Comparison of ENCODE assay signal across 38 cellular contexts in genomic region chr13:27313742-27314141, GRCh38.
"Had no signal": no experiment of that assay in that cellular context is flagged by ENCODE, and none has a peak within 500 bp of the region (broad histone marks: within the 10 kb centered on the region; RNA-seq: fewer than 3 reads in every experiment).

No MANE protein-coding gene starts in this region.

- H3K27me3 Mint-ChIP-seq: activated naive CD8-positive, alpha-beta T cell treated with anti-CD3 and anti-CD28 coated beads for 36 hours had no signal

- H3K4me3 Mint-ChIP-seq: activated naive CD4-positive, alpha-beta T cell treated with anti-CD3 and anti-CD28 coated beads for 36 hours; activated naive CD4-positive, alpha-beta T cell treated with anti-CD3 and anti-CD28 coated beads, Interleukin-2, amount 10 ng/mL, durations not matched to agents 7 days and 5 days; activated naive CD4-positive, alpha-beta T cell treated with anti-CD3 and anti-CD28 coated beads, Interleukin-2, amount 50 U/mL, for 24 hours; activated naive CD8-positive, alpha-beta T cell; activated naive CD8-positive, alpha-beta T cell treated with anti-CD3 and anti-CD28 coated beads for 36 hours; activated naive CD8-positive, alpha-beta T cell treated with anti-CD3 and anti-CD28 coated beads, Interleukin-2, amount 10 ng/mL, durations not matched to agents 7 days and 5 days; activated naive CD8-positive, alpha-beta T cell treated with anti-CD3 and anti-CD28 coated beads, Interleukin-2, amount 50 U/mL, for 24 hours; activated T-cell treated with anti-CD3 and anti-CD28 coated beads, Interleukin-2, amount 50 U/mL, for 24 hours; activated T-cell treated with anti-CD3 and anti-CD28 coated beads, Interleukin-2, amount 50 U/mL, for 4 hours; activated T-cell treated with anti-CD3 and anti-CD28 coated beads, Interleukin-2, amount 50 U/mL, for 72 hours; activated T-helper 1 cell treated with anti-CD3 and anti-CD28 coated beads, Interleukin-12 subunit alpha, Interleukin-12 subunit beta, Interleukin-2, Interleukin-4 antibody, amounts not matched to agents 30 ng/mL and 10 ng/mL and 1 ng/mL, durations not matched to agents 14 hours and 24 hours and 36 hours; activated T-helper 17 cell treated with anti-CD3 and anti-CD28 coated beads, Interleukin-2, amount 50 U/mL, for 72 hours; brain; central memory CD8-positive, alpha-beta T cell had no signal

- H3K4me1 ChIP-seq: adrenal gland, ascending aorta, body of pancreas, breast epithelium had no signal

- ATAC-seq: activated naive CD4-positive, alpha-beta T cell treated with anti-CD3 and anti-CD28 coated beads, Interleukin-2, amount 50 U/mL, for 72 hours; activated naive CD8-positive, alpha-beta T cell treated with anti-CD3 and anti-CD28 coated beads, Interleukin-2, amount 50 U/mL, for 24 hours; activated T-cell treated with anti-CD3 and anti-CD28 coated beads, Interleukin-2, amount 50 U/mL, for 4 hours; activated T-cell treated with anti-CD3 and anti-CD28 coated beads, Interleukin-2, amount 50 U/mL, for 72 hours; activated T-helper 17 cell treated with anti-CD3 and anti-CD28 coated beads, Interleukin-2, amount 50 U/mL, for 72 hours; body of pancreas had no signal

- H3K36me3 Mint-ChIP-seq: activated naive CD4-positive, alpha-beta T cell treated with anti-CD3 and anti-CD28 coated beads, Interleukin-2, amount 10 ng/mL, durations not matched to agents 7 days and 5 days; activated naive CD4-positive, alpha-beta T cell treated with anti-CD3 and anti-CD28 coated beads, Interleukin-2, amount 50 U/mL, for 24 hours; activated naive CD4-positive, alpha-beta T cell treated with anti-CD3 and anti-CD28 coated beads, Interleukin-2, amount 50 U/mL, for 72 hours; activated naive CD8-positive, alpha-beta T cell; activated naive CD8-positive, alpha-beta T cell treated with anti-CD3 and anti-CD28 coated beads for 36 hours; activated naive CD8-positive, alpha-beta T cell treated with anti-CD3 and anti-CD28 coated beads, Interleukin-2, amount 10 ng/mL, durations not matched to agents 7 days and 5 days; brain had no signal

- DNase-seq: activated effector memory CD4-positive, alpha-beta T cell treated with anti-CD3 and anti-CD28 coated beads, Interleukin-2, amount 50 U/mL, for 16 hours; activated effector memory CD4-positive, alpha-beta T cell treated with Interleukin-2 at 50 U/mL for 16 hours; activated gamma-delta T cell; activated gamma-delta T cell treated with Interleukin-2 at 50 U/mL for 16 hours; activated naive CD4-positive, alpha-beta T cell; activated naive CD4-positive, alpha-beta T cell treated with anti-CD3 and anti-CD28 coated beads for 36 hours; activated naive CD4-positive, alpha-beta T cell treated with anti-CD3 and anti-CD28 coated beads, Interleukin-2, amount 10 ng/mL, durations not matched to agents 7 days and 5 days; activated naive CD4-positive, alpha-beta T cell treated with anti-CD3 and anti-CD28 coated beads, Interleukin-2, amount 50 U/mL, for 16 hours; activated naive CD4-positive, alpha-beta T cell treated with Interleukin-2 at 50 U/mL for 16 hours; activated naive CD8-positive, alpha-beta T cell treated with anti-CD3 and anti-CD28 coated beads for 36 hours; activated naive CD8-positive, alpha-beta T cell treated with anti-CD3 and anti-CD28 coated beads, Interleukin-2, amount 10 ng/mL, durations not matched to agents 7 days and 5 days; activated naive CD8-positive, alpha-beta T cell treated with anti-CD3 and anti-CD28 coated beads, Interleukin-2, amount 50 U/mL, for 24 hours; activated T-cell treated with anti-CD3 and anti-CD28 coated beads, Interleukin-2, amount 50 U/mL, for 1 hour; activated T-cell treated with anti-CD3 and anti-CD28 coated beads, Interleukin-2, amount 50 U/mL, for 24 hours; activated T-cell treated with anti-CD3 and anti-CD28 coated beads, Interleukin-2, amount 50 U/mL, for 4 hours; activated T-cell treated with anti-CD3 and anti-CD28 coated beads, Interleukin-2, amount 50 U/mL, for 48 hours; activated T-cell treated with anti-CD3 and anti-CD28 coated beads, Interleukin-2, amount 50 U/mL, for 72 hours; adrenal gland; amniotic stem cell; amygdala; anterior cingulate cortex; aorta; body of pancreas; brain microvascular endothelial cell; caudate nucleus; central memory CD4-positive, alpha-beta T cell; cerebellar nuclear complex had no signal

- H3K9me3 Mint-ChIP-seq: activated naive CD4-positive, alpha-beta T cell treated with anti-CD3 and anti-CD28 coated beads for 36 hours; activated naive CD4-positive, alpha-beta T cell treated with anti-CD3 and anti-CD28 coated beads, Interleukin-2, amount 10 ng/mL, durations not matched to agents 7 days and 5 days; activated naive CD4-positive, alpha-beta T cell treated with anti-CD3 and anti-CD28 coated beads, Interleukin-2, amount 50 U/mL, for 24 hours; activated naive CD4-positive, alpha-beta T cell treated with anti-CD3 and anti-CD28 coated beads, Interleukin-2, amount 50 U/mL, for 72 hours; activated naive CD8-positive, alpha-beta T cell treated with anti-CD3 and anti-CD28 coated beads for 36 hours; activated naive CD8-positive, alpha-beta T cell treated with anti-CD3 and anti-CD28 coated beads, Interleukin-2, amount 10 ng/mL, durations not matched to agents 7 days and 5 days; activated naive CD8-positive, alpha-beta T cell treated with anti-CD3 and anti-CD28 coated beads, Interleukin-2, amount 50 U/mL, for 24 hours; activated T-cell treated with anti-CD3 and anti-CD28 coated beads, Interleukin-2, amount 50 U/mL, for 24 hours; activated T-cell treated with anti-CD3 and anti-CD28 coated beads, Interleukin-2, amount 50 U/mL, for 4 hours; activated T-cell treated with anti-CD3 and anti-CD28 coated beads, Interleukin-2, amount 50 U/mL, for 72 hours; activated T-helper 1 cell treated with anti-CD3 and anti-CD28 coated beads, Interleukin-12 subunit alpha, Interleukin-12 subunit beta, Interleukin-2, Interleukin-4 antibody, amounts not matched to agents 30 ng/mL and 10 ng/mL and 1 ng/mL, durations not matched to agents 14 hours and 24 hours and 36 hours; activated T-helper 17 cell treated with anti-CD3 and anti-CD28 coated beads, Interleukin-2, amount 50 U/mL, for 72 hours; activated T-helper 2 cell treated with anti-CD3 and anti-CD28 coated beads, Interferon-gamma antibody, Interleukin-2, Interleukin-4, amounts not matched to agents 10 μg/mL and 5 μg/mL and 100 μg/mL, durations not matched to agents 14 hours and 24 hours and 36 hours; brain; central memory CD8-positive, alpha-beta T cell had no signal

- H3K36me3 ChIP-seq: adrenal gland, ascending aorta, brain microvascular endothelial cell, breast epithelium, cardiac muscle cell had no signal

- H3K27me3 ChIP-seq: ascending aorta, body of pancreas had no signal

- H3K4me1 Mint-ChIP-seq: activated naive CD8-positive, alpha-beta T cell treated with anti-CD3 and anti-CD28 coated beads, Interleukin-2, amount 50 U/mL, for 24 hours; activated T-helper 17 cell treated with anti-CD3 and anti-CD28 coated beads, Interleukin-2, amount 50 U/mL, for 72 hours; brain had no signal

- H3K4me3 ChIP-seq: adrenal gland, ascending aorta, body of pancreas, breast epithelium, cardiac muscle cell had no signal

- H3K27ac ChIP-seq: adrenal gland, ascending aorta, body of pancreas, brain microvascular endothelial cell, breast epithelium, cardiac muscle cell had no signal

- H3K27ac Mint-ChIP-seq: activated naive CD4-positive, alpha-beta T cell treated with anti-CD3 and anti-CD28 coated beads for 36 hours; activated naive CD4-positive, alpha-beta T cell treated with anti-CD3 and anti-CD28 coated beads, Interleukin-2, amount 10 ng/mL, durations not matched to agents 7 days and 5 days; activated naive CD4-positive, alpha-beta T cell treated with anti-CD3 and anti-CD28 coated beads, Interleukin-2, amount 50 U/mL, for 24 hours; activated naive CD4-positive, alpha-beta T cell treated with anti-CD3 and anti-CD28 coated beads, Interleukin-2, amount 50 U/mL, for 72 hours; activated naive CD8-positive, alpha-beta T cell; activated naive CD8-positive, alpha-beta T cell treated with anti-CD3 and anti-CD28 coated beads for 36 hours; activated naive CD8-positive, alpha-beta T cell treated with anti-CD3 and anti-CD28 coated beads, Interleukin-2, amount 10 ng/mL, durations not matched to agents 7 days and 5 days; activated naive CD8-positive, alpha-beta T cell treated with anti-CD3 and anti-CD28 coated beads, Interleukin-2, amount 50 U/mL, for 24 hours; activated T-cell treated with anti-CD3 and anti-CD28 coated beads, Interleukin-2, amount 50 U/mL, for 24 hours; activated T-cell treated with anti-CD3 and anti-CD28 coated beads, Interleukin-2, amount 50 U/mL, for 72 hours; activated T-helper 1 cell treated with anti-CD3 and anti-CD28 coated beads, Interleukin-12 subunit alpha, Interleukin-12 subunit beta, Interleukin-2, Interleukin-4 antibody, amounts not matched to agents 30 ng/mL and 10 ng/mL and 1 ng/mL, durations not matched to agents 14 hours and 24 hours and 36 hours; activated T-helper 17 cell treated with anti-CD3 and anti-CD28 coated beads, Interleukin-2, amount 50 U/mL, for 72 hours; activated T-helper 2 cell treated with anti-CD3 and anti-CD28 coated beads, Interferon-gamma antibody, Interleukin-2, Interleukin-4, amounts not matched to agents 10 μg/mL and 5 μg/mL and 100 μg/mL, durations not matched to agents 14 hours and 24 hours and 36 hours; brain had no signal

- H3K9me3 ChIP-seq: adrenal gland, ascending aorta, body of pancreas, breast epithelium had no signal
